In genomic region chr17:8375738-8376259, GRCh38 we compare ENCODE assay signal across 9 cellular contexts. TPM values are rescaled to one million over a fixed set of nuclear protein-coding genes. Genes with fewer than 3 reads are reported as not detected.
A peak's percentile ranks its signal among the peaks of the same experiment; 100 is the strongest.
DNase-seq lines count a peak whose midpoint lies in the region; ATAC-seq, FAIRE-seq and TF ChIP-seq lines count a peak whose summit lies in the region.
"Had no signal": no experiment of that assay in that cellular context is flagged by ENCODE, and none has a peak within 500 bp of the region (broad histone marks: within the 10 kb centered on the region; RNA-seq: fewer than 3 reads in every experiment).

No MANE protein-coding gene starts in this region.

- H3K9me3 ChIP-seq in ES-I3 (ENCODE audit: control insufficient read depth, insufficient read depth, low read length): no peaks in the 10 kb centered on the region; the same call in 1 of the 2 replicates
- H3K9me3 ChIP-seq in mammary epithelial cell (replicated peaks; ENCODE audit: insufficient read depth, low read length): no peaks in the 10 kb centered on the region

- no peak overlapping the region for H3K27ac ChIP-seq in mammary epithelial cell (ENCODE audit: insufficient read depth, low read depth, low read length)

- peak overlapping the region; percentile 94 for H3K4me2 ChIP-seq in mammary epithelial cell (ENCODE audit: insufficient read depth, low read depth, low read length)

- POLR2A ChIA-PET in GM10248 (lab: Yijun Ruan, JAX): interaction anchor here (0.5 to 1.0 kb wide), 3 partner anchors 35 to 202 kb away, joined by 3 to 7 read pairs (median 3); no protein-coding TSS in a partner anchor

- intact Hi-C loops in mammary epithelial cell (cut with micrococcal nuclease): loop anchor here (1.0 kb wide), 1 partner anchor 315 kb away; no protein-coding TSS in a partner anchor
- intact Hi-C loops in left colon (cut with DNase I, micrococcal nuclease): no loop called here

- peaks cover 27% of the 10 kb centered on the region for H3K36me3 ChIP-seq in ES-I3 (ENCODE audit: insufficient read depth, low read length)
- peaks cover 34% of the 10 kb centered on the region for H3K36me3 ChIP-seq in mammary epithelial cell (ENCODE audit: insufficient read depth, low read length)

- H3K4me3 ChIP-seq in NB4 (ENCODE audit: low read depth, low read length): peak overlapping the region; percentile 52
- H3K4me3 ChIP-seq in mammary epithelial cell (replicated peaks in 1 of 3; ENCODE audit: insufficient read depth in 1 of 3, low read depth in 2 of 3, low read length in 3 of 3): peak overlapping the region; percentile 52 to 82 (median 53)

- 26% methylated on average over 17 of the region's 18 CpGs for WGBS in mammary epithelial cell (ENCODE audit: low coverage, missing lambda C conversion rate)

- H4K20me1 ChIP-seq in mammary epithelial cell (ENCODE audit: insufficient read depth, low read length): no peaks in the 10 kb centered on the region

- FAIRE-seq in D721Med (lab: Jason Lieb, UNC): no peak

- no peaks in the 10 kb centered on the region for H3K27me3 ChIP-seq in mammary epithelial cell (ENCODE audit: insufficient read depth, low read length)

- dilution Hi-C loops in mammary epithelial cell (cut with HindIII; ENCODE audit: low sequenced_read_pairs): loop anchor here (5.0 kb wide), 1 partner anchor 52 kb away; no protein-coding TSS in a partner anchor

- ATAC-seq in left colon (peak; percentile 48), GM21825 (IDR thresholded peaks at IDR 0.05; ENCODE audit: unreplicated experiment) (no peak)

- in situ Hi-C loops in mammary epithelial cell (cut with MboI; ENCODE audit: low sequenced_read_pairs in 2 of 2): loop anchor here in 1 of 2 donors (25.0 kb wide), 1 partner anchor 362 kb away; the partner anchor contains the start of gene CCDC42

- peak overlapping the region; percentile 57 for H2AFZ ChIP-seq in mammary epithelial cell (ENCODE audit: low read depth, low read length)

- H3K4me1 ChIP-seq in ES-I3 (ENCODE audit: insufficient read depth, low read length) (peaks cover 4% of the 10 kb centered on the region), mammary epithelial cell (ENCODE audit: insufficient read depth, low read length) (peaks cover 25% of the 10 kb centered on the region)

- TF ChIP-seq CTCF in NB4 (IDR thresholded peaks at IDR 0.05; ENCODE audit: low read depth, low read length) (no peak), mammary epithelial cell (conservative IDR thresholded peaks at IDR 0.05 in 1 of 2, IDR thresholded peaks at IDR 0.05 in 1 of 2; ENCODE audit: extremely low read depth in 1 of 2, insufficient read depth in 1 of 2, low read depth in 1 of 2, low read length in 2 of 2) (no peak), D721Med (IDR thresholded peaks at IDR 0.05; ENCODE audit: insufficient read depth, missing control alignments) (no peak), GM10248 (IDR thresholded peaks at IDR 0.05; ENCODE audit: control extremely low read depth, extremely low read depth, low read depth, missing control alignments) (no peak)

- TF ChIP-seq POLR2A in NB4 (IDR thresholded peaks at IDR 0.05; ENCODE audit: extremely low read depth, insufficient read length): no peak

- CTCF ChIA-PET in mammary epithelial cell (lab: Charles Lee; ENCODE audit: low non-redundant PET) (no interaction called here), GM10248 (lab: Yijun Ruan, JAX) (interaction anchor here (0.9 to 2.8 kb wide), 9 partner anchors 8 to 432 kb away, joined by 3 to 18 read pairs (median 5); no protein-coding TSS in a partner anchor)

- no TSS peak for BruUV-seq in mammary epithelial cell (replicated peaks; lab: Mats Ljungman, UMichigan)

- DNase-seq in NB4 (ENCODE audit: low read depth): no peak
- DNase-seq in mammary epithelial cell: peak; percentile 23
- no peak for DNase-seq in left colon
- peak; percentile 58 for DNase-seq in superior temporal gyrus (ENCODE audit: extremely low spot score)
- no peak for DNase-seq in D721Med (ENCODE audit: insufficient read length, low spot score)
- DNase-seq in GM10248 (ENCODE audit: extremely low spot score): no peak

- peak overlapping the region; percentile 85 for H3K9ac ChIP-seq in ES-I3 (ENCODE audit: low read depth, low read length)
- H3K9ac ChIP-seq in mammary epithelial cell (ENCODE audit: insufficient read depth, low read length): no peak overlapping the region

- peaks cover 28% of the 10 kb centered on the region for H3K79me2 ChIP-seq in mammary epithelial cell (ENCODE audit: insufficient read depth, low read length)

RNA-seq across cellular contexts. Expression of gene RPL26, which starts 7.2 kb away (rescaled TPM):
- 1,000 to 10,000 TPM; 1,799 to 2,054 TPM for total RNA-seq in mammary epithelial cell
- 3,047 TPM for polyA plus RNA-seq in mammary epithelial cell
- 984 TPM for polyA minus RNA-seq in mammary epithelial cell
- 1,000 to 10,000 TPM; 1,187 to 1,236 TPM for total RNA-seq in left colon

RNA-seq across cellular contexts. Expression of gene RNF222, which starts 21.8 kb away (rescaled TPM):
- total RNA-seq in mammary epithelial cell (under 1 TPM; under 0.01 to 0.38 TPM), left colon (not detected)
- 0.07 TPM for polyA plus RNA-seq in mammary epithelial cell
- polyA minus RNA-seq in mammary epithelial cell: 1.6 TPM
- total RNA-seq: SK-MEL-5 had no signal

RNA-seq across cellular contexts. Expression of gene ODF4, which starts 36.2 kb away (rescaled TPM):
- total RNA-seq in mammary epithelial cell: not detected
- not detected for polyA plus RNA-seq in mammary epithelial cell
- not detected for polyA minus RNA-seq in mammary epithelial cell
- not detected for total RNA-seq in left colon
- total RNA-seq: SK-MEL-5 had no signal

RNA-seq across cellular contexts. Expression of gene NDEL1, which starts 59.9 kb away (rescaled TPM):
- total RNA-seq in mammary epithelial cell: 100 to 1,000 TPM in 1 of 2 donors, 10 to 100 TPM in 1; 55.7 to 102 TPM
- 49.4 TPM for polyA plus RNA-seq in mammary epithelial cell
- polyA minus RNA-seq in mammary epithelial cell: 36.7 TPM
- 10 to 100 TPM; 52.0 to 65.4 TPM for total RNA-seq in left colon

Comparison
In these comparisons a context has a peak if more than half of its experiments do, and no peak if none do; other contexts are left out.
1. DNase-seq: peak in mammary epithelial cell (single experiment) and superior temporal gyrus (single experiment); none in NB4 (single experiment), left colon (0 of 2), D721Med (single experiment) and GM10248 (single experiment).